Comparison of ENCODE assay signal across 9 cellular contexts in genomic region chr4:5710065-5710961, GRCh38. TPM values are rescaled to one million over a fixed set of nuclear protein-coding genes. Genes with fewer than 3 reads are reported as not detected.
DNase-seq lines count a peak whose midpoint lies in the region; ATAC-seq and TF ChIP-seq lines count a peak whose summit lies in the region.
"Had no signal": no experiment of that assay in that cellular context is flagged by ENCODE, and none has a peak within 500 bp of the region (broad histone marks: within the 10 kb centered on the region; RNA-seq: fewer than 3 reads in every experiment).

No MANE protein-coding gene starts in this region.

- peak overlapping the region; percentile 68 to 92 for H3K4me3 Mint-ChIP-seq in CD14-positive monocyte
- peak overlapping the region; percentile 74 for H3K4me3 Mint-ChIP-seq in MCF 10A (ENCODE audit: unreplicated experiment)

- H3K27me3 ChIP-seq in kidney epithelial cell (ENCODE audit: control insufficient read depth, insufficient read depth, low read length) (no peaks in the 10 kb centered on the region), thymus (ENCODE audit: control insufficient read depth, insufficient read depth) (peaks cover 55% of the 10 kb centered on the region)

- peaks cover 0 to 26% (median 13%) of the 10 kb centered on the region in 7 donors for H3K9me3 Mint-ChIP-seq in CD14-positive monocyte
- H3K9me3 Mint-ChIP-seq in MCF 10A (ENCODE audit: unreplicated experiment), result no peaks in the 10 kb centered on the region

- DNase-seq in CD14-positive monocyte (ENCODE audit: low spot score), result peak; percentile 14
- peak; percentile 29 for DNase-seq in HuH-7.5 (ENCODE audit: low spot score)
- DNase-seq in MCF 10A (ENCODE audit: unreplicated experiment), result peak; percentile 40
- DNase-seq in kidney epithelial cell (ENCODE audit: low read depth), result no peak
- no peak for DNase-seq in HT-29 (ENCODE audit: low spot score)

- POLR2A ChIA-PET in MCF 10A (lab: Yijun Ruan, JAX), result interaction anchor here (0.6 to 1.2 kb wide), 5 partner anchors 40 to 218 kb away, joined by 3 to 4 read pairs (median 3); no protein-coding TSS in a partner anchor

- H3K4me1 Mint-ChIP-seq in CD14-positive monocyte (peaks cover 22% of the 10 kb centered on the region), MCF 10A (ENCODE audit: insufficient read depth, unreplicated experiment) (peaks cover 39% of the 10 kb centered on the region)

- H3K27me3 Mint-ChIP-seq in CD14-positive monocyte (ENCODE audit: low read depth in 3 of 3) (peaks cover 46 to 75% (median 57%) of the 10 kb centered on the region in 3 donors), MCF 10A (ENCODE audit: insufficient read depth, unreplicated experiment) (no peaks in the 10 kb centered on the region)

- intact Hi-C loops in CD14-positive monocyte (cut with micrococcal nuclease), result no loop called here
- intact Hi-C loops in MCF 10A (cut with micrococcal nuclease), result loop anchor here (5.0 to 10.0 kb wide), 2 partner anchors 656 to 718 kb away; partner anchors contain the start of gene STK32B

- H3K4me1 ChIP-seq in thymus (ENCODE audit: control insufficient read depth, insufficient read depth, low read length), result no peaks in the 10 kb centered on the region

- H3K36me3 ChIP-seq in kidney epithelial cell (ENCODE audit: control insufficient read depth, insufficient read depth, low read length) (no peaks in the 10 kb centered on the region), thymus (ENCODE audit: control insufficient read depth, insufficient read depth) (no peaks in the 10 kb centered on the region)

- no peak overlapping the region for H3K4me3 ChIP-seq in kidney epithelial cell (ENCODE audit: low read depth, low read length)
- H3K4me3 ChIP-seq in thymus (ENCODE audit: low read length), result peak overlapping the region; percentile 14

- TSS peak; percentile 60 for BruUV-seq in MCF 10A (replicated peaks; lab: Mats Ljungman, UMichigan)

- H3K36me3 Mint-ChIP-seq in CD14-positive monocyte, result peaks cover 0 to 2% of the 10 kb centered on the region in 2 donors
- H3K36me3 Mint-ChIP-seq in MCF 10A (ENCODE audit: insufficient read depth, unreplicated experiment), result peaks cover 7% of the 10 kb centered on the region

- ATAC-seq in HG03460 (IDR thresholded peaks at IDR 0.05; ENCODE audit: unreplicated experiment), result no peak
- no peak for ATAC-seq in GM21529 (IDR thresholded peaks at IDR 0.05; ENCODE audit: unreplicated experiment)

- WGBS in thymus, result 26% methylated on average over 13 of the region's 13 CpGs

- H3K9me3 ChIP-seq in thymus (ENCODE audit: control insufficient read depth), result no peaks in the 10 kb centered on the region

- H3K27ac Mint-ChIP-seq in CD14-positive monocyte, result no peak overlapping the region
- H3K27ac Mint-ChIP-seq in MCF 10A (ENCODE audit: low read depth, unreplicated experiment), result peak overlapping the region; percentile 11

- H3K27ac ChIP-seq in thymus (ENCODE audit: low read depth), result no peak overlapping the region

- TF ChIP-seq CTCF in CD14-positive monocyte (IDR thresholded peaks at IDR 0.05), result no peak
- TF ChIP-seq CTCF in MCF 10A (IDR thresholded peaks at IDR 0.05; ENCODE audit: unreplicated experiment), result peak; percentile 35
- TF ChIP-seq CTCF in kidney epithelial cell (IDR thresholded peaks at IDR 0.05; ENCODE audit: insufficient read depth, low read length, poor library complexity, severe bottlenecking), result peak; percentile 51

- CTCF ChIA-PET in MCF 10A (lab: Yijun Ruan, JAX), result interaction anchor here (0.6 to 1.1 kb wide), 5 partner anchors 12 to 731 kb away, joined by 3 to 5 read pairs (median 3); no protein-coding TSS in a partner anchor

RNA-seq across cellular contexts. Expression of gene EVC, which starts 0.7 kb away (rescaled TPM):
- not detected for polyA plus RNA-seq in CD14-positive monocyte
- 29.0 and 29.3 TPM in 2 replicates for total RNA-seq in MCF 10A (2022)
- total RNA-seq in kidney epithelial cell, result 41.4 and 52.7 TPM in 2 replicates
- polyA plus RNA-seq in thymus, result 1.6 TPM
- not detected in 2 replicates for total RNA-seq in HT-29 (2014; rRNA removed; shearing (Covaris generic))

RNA-seq across cellular contexts. Expression of gene EVC2, which starts 2.0 kb away (rescaled TPM):
- polyA plus RNA-seq in CD14-positive monocyte (under 1 TPM; 0.04 to 0.08 TPM), thymus (2.2 TPM)
- total RNA-seq in MCF 10A (2022) (5.5 and 6.0 TPM in 2 replicates), kidney epithelial cell (12.6 and 14.7 TPM in 2 replicates)
- not detected in 2 replicates for total RNA-seq in HT-29 (2014; rRNA removed; shearing (Covaris generic))
- total RNA-seq: HT1080 had no signal

Comparison
In these comparisons a context has a peak if more than half of its experiments do, and no peak if none do; other contexts are left out.
1. DNase-seq: peak in CD14-positive monocyte (single experiment), HuH-7.5 (single experiment) and MCF 10A (single experiment); none in kidney epithelial cell (single experiment) and HT-29 (single experiment).
2. RNA of gene EVC, which starts 0.7 kb away (total RNA-seq): 41.4 to 52.7 TPM in kidney epithelial cell and 29.0 to 29.3 TPM in MCF 10A; not detected in HT-29; every median in the first group is over 10 times any median in the second.